Comparison of ENCODE assay signal across 31 cellular contexts in the genomic region with DNA sequence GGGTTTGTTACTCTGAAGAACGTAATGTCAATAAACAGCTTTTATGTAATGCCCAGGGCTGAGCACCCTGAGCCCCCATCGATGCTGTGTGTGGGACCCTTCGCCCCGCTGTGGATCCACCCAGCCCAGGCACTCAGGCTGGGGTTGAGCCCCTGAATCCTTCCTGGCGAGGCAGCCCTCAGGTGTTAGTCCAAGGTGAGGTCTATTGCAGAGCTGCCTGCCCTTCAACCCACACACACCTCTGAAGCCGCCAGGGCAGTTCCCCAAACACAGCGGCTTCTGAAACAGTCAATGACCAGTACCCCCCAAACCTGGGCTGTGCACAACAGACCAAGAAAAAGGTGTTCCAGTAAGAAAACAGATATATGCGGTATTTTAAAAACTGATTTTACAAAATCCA. TPM values are rescaled to one million over a fixed set of nuclear protein-coding genes. Genes with fewer than 3 reads are reported as not detected.
DNase-seq lines count a peak whose midpoint lies in the region; ATAC-seq and TF ChIP-seq lines count a peak whose summit lies in the region.
"Had no signal": no experiment of that assay in that cellular context is flagged by ENCODE, and none has a peak within 500 bp of the region (broad histone marks: within the 10 kb centered on the region; RNA-seq: fewer than 3 reads in every experiment).

No MANE protein-coding gene starts in this region.

- peaks cover 26% of the 10 kb centered on the region for H3K4me1 ChIP-seq in mammary epithelial cell (ENCODE audit: insufficient read depth, low read length)
- peaks cover 22% of the 10 kb centered on the region for H3K4me1 ChIP-seq in Loucy (ENCODE audit: insufficient read depth, low read length, poor library complexity, severe bottlenecking)

- H4K20me1 ChIP-seq in mammary epithelial cell (ENCODE audit: insufficient read depth, low read length) (peaks cover 11% of the 10 kb centered on the region), Loucy (ENCODE audit: insufficient read depth, low read length, poor library complexity, severe bottlenecking) (peaks cover 44% of the 10 kb centered on the region)

- no peaks in the 10 kb centered on the region for H3K27me3 ChIP-seq in mammary epithelial cell (ENCODE audit: insufficient read depth, low read length)
- H3K27me3 ChIP-seq in Loucy (ENCODE audit: insufficient read depth, low read length, poor library complexity, severe bottlenecking) = no peaks in the 10 kb centered on the region
- H3K27me3 ChIP-seq: brain microvascular endothelial cell, ovary, Peyer's patch, upper lobe of left lung had no signal

- DNase-seq in MCF 10A (ENCODE audit: unreplicated experiment) = no peak
- no peak for DNase-seq in mammary epithelial cell
- no peak for DNase-seq in activated naive CD8-positive, alpha-beta T cell treated with anti-CD3 and anti-CD28 coated beads for 36 hours
- DNase-seq in stimulated activated effector memory CD8-positive, alpha-beta T cell treated with anti-CD3 and anti-CD28 coated beads, Interleukin-12 subunit alpha, Interleukin-12 subunit beta, amount 100 ng/mL, for 72 hours (ENCODE audit: low spot score in 2 of 2) = no peak
- DNase-seq in stimulated activated CD4-positive, alpha-beta T cell treated with anti-CD3 and anti-CD28 coated beads, Interleukin-2, amount 100 ng/mL, for 48 hours = no peak
- no peak for DNase-seq in glutamatergic neuron
- DNase-seq: activated CD4-positive, alpha-beta T cell treated with anti-CD3 and anti-CD28 coated beads, Interleukin-2, amount 50 U/mL, for 4 hours; activated CD4-positive, CD25-positive, alpha-beta regulatory T cell; activated CD8-positive, alpha-beta memory T cell treated with anti-CD3 and anti-CD28 coated beads, Interleukin-2, amount 50 U/mL, for 4 hours; activated effector memory CD4-positive, alpha-beta T cell treated with anti-CD3 and anti-CD28 coated beads, Interleukin-2, amount 50 U/mL, for 16 hours; brain microvascular endothelial cell; GM23248; islet precursor cell; left ventricle myocardium inferior; midbrain; NCI-H2081; NCI-H2227 treated with DMSO at 0.1 percent for 48 hours; NCI-H69; ovary; Peyer's patch; retina; stimulated activated CD4-positive, alpha-beta T cell treated with anti-CD3 and anti-CD28 coated beads, Interleukin-1b, Interleukin-23, amount 100 ng/mL, for 48 hours had no signal

- BruUV-seq in MCF 10A (replicated peaks; lab: Mats Ljungman, UMichigan) (no TSS peak), mammary epithelial cell (replicated peaks; lab: Mats Ljungman, UMichigan) (no TSS peak)

- H3K36me3 Mint-ChIP-seq in MCF 10A (ENCODE audit: insufficient read depth, unreplicated experiment) (peaks cover 79% of the 10 kb centered on the region), glutamatergic neuron (ENCODE audit: unreplicated experiment) (peaks cover 4% of the 10 kb centered on the region)
- H3K36me3 Mint-ChIP-seq in activated naive CD8-positive, alpha-beta T cell treated with anti-CD3 and anti-CD28 coated beads for 36 hours = peaks cover 38% of the 10 kb centered on the region
- peaks cover 80% of the 10 kb centered on the region for H3K36me3 Mint-ChIP-seq in stimulated activated effector memory CD8-positive, alpha-beta T cell treated with anti-CD3 and anti-CD28 coated beads, Interleukin-12 subunit alpha, Interleukin-12 subunit beta, amount 100 ng/mL, for 72 hours

- H3K9ac ChIP-seq in mammary epithelial cell (ENCODE audit: insufficient read depth, low read length) (no peak overlapping the region), Loucy (ENCODE audit: low read depth, low read length, poor library complexity, severe bottlenecking) (no peak overlapping the region)
- H3K9ac ChIP-seq: GM23248 had no signal

- no peaks in the 10 kb centered on the region for H3K9me2 ChIP-seq in Loucy (replicated peaks; ENCODE audit: low read depth, low read length)

- H3K4me1 Mint-ChIP-seq in MCF 10A (ENCODE audit: insufficient read depth, unreplicated experiment) (peaks cover 25% of the 10 kb centered on the region), glutamatergic neuron (ENCODE audit: low read depth, unreplicated experiment) (peaks cover 16% of the 10 kb centered on the region)
- peaks cover 22% of the 10 kb centered on the region for H3K4me1 Mint-ChIP-seq in activated naive CD8-positive, alpha-beta T cell treated with anti-CD3 and anti-CD28 coated beads for 36 hours
- H3K4me1 Mint-ChIP-seq in stimulated activated effector memory CD8-positive, alpha-beta T cell treated with anti-CD3 and anti-CD28 coated beads, Interleukin-12 subunit alpha, Interleukin-12 subunit beta, amount 100 ng/mL, for 72 hours = peaks cover 28% of the 10 kb centered on the region

- no peak overlapping the region for H3K4me3 ChIP-seq in mammary epithelial cell (replicated peaks in 1 of 3; ENCODE audit: insufficient read depth in 1 of 3, low read depth in 2 of 3, low read length in 3 of 3)
- no peak overlapping the region for H3K4me3 ChIP-seq in Loucy (ENCODE audit: low read length, poor library complexity, severe bottlenecking)
- H3K4me3 ChIP-seq: GM23248, ovary, Peyer's patch, smooth muscle cell had no signal

- H3K27ac ChIP-seq in mammary epithelial cell (ENCODE audit: insufficient read depth, low read depth, low read length) = no peak overlapping the region
- H3K27ac ChIP-seq: brain microvascular endothelial cell, GM23248, HL-60, left ventricle myocardium inferior, ovary, Peyer's patch had no signal

- H3F3A ChIP-seq in Loucy (ENCODE audit: low read depth) = no peaks in the 10 kb centered on the region

- CTCF ChIA-PET in MCF 10A (lab: Yijun Ruan, JAX) = no interaction called here
- CTCF ChIA-PET in mammary epithelial cell (lab: Charles Lee; ENCODE audit: low non-redundant PET) = no interaction called here

- H3K79me2 ChIP-seq in mammary epithelial cell (ENCODE audit: insufficient read depth, low read length) (peaks cover 51% of the 10 kb centered on the region), Loucy (ENCODE audit: insufficient read depth, low read length) (peaks cover 52% of the 10 kb centered on the region)

- H3K9me3 Mint-ChIP-seq in MCF 10A (ENCODE audit: unreplicated experiment) (no peaks in the 10 kb centered on the region), glutamatergic neuron (ENCODE audit: unreplicated experiment) (peaks cover 8% of the 10 kb centered on the region)
- H3K9me3 Mint-ChIP-seq in activated naive CD8-positive, alpha-beta T cell treated with anti-CD3 and anti-CD28 coated beads for 36 hours = no peaks in the 10 kb centered on the region
- H3K9me3 Mint-ChIP-seq in stimulated activated effector memory CD8-positive, alpha-beta T cell treated with anti-CD3 and anti-CD28 coated beads, Interleukin-12 subunit alpha, Interleukin-12 subunit beta, amount 100 ng/mL, for 72 hours = no peaks in the 10 kb centered on the region
- H3K9me3 Mint-ChIP-seq: natural killer cell treated with Interleukin-12 subunit alpha and Interleukin-12 subunit beta and Interleukin-15 and Interleukin-18, amount 100 ng/mL, for 72 hours had no signal

- TF ChIP-seq CTCF in MCF 10A (IDR thresholded peaks at IDR 0.05; ENCODE audit: unreplicated experiment) (no peak), mammary epithelial cell (conservative IDR thresholded peaks at IDR 0.05 in 1 of 2, IDR thresholded peaks at IDR 0.05 in 1 of 2; ENCODE audit: extremely low read depth in 1 of 2, insufficient read depth in 1 of 2, low read depth in 1 of 2, low read length in 2 of 2) (no peak), Loucy (conservative IDR thresholded peaks at IDR 0.05; ENCODE audit: low read length) (no peak), glutamatergic neuron (IDR thresholded peaks at IDR 0.05; ENCODE audit: partially characterized antibody, unreplicated experiment) (no peak)

- in situ Hi-C loops in mammary epithelial cell (cut with MboI; ENCODE audit: low sequenced_read_pairs in 2 of 2) = no loop called here

- intact Hi-C loops in MCF 10A (cut with micrococcal nuclease) (no loop called here), mammary epithelial cell (cut with micrococcal nuclease) (no loop called here)

- H3K27me3 Mint-ChIP-seq in MCF 10A (ENCODE audit: insufficient read depth, unreplicated experiment) (no peaks in the 10 kb centered on the region), glutamatergic neuron (ENCODE audit: unreplicated experiment) (peaks cover 12% of the 10 kb centered on the region)
- H3K27me3 Mint-ChIP-seq in activated naive CD8-positive, alpha-beta T cell treated with anti-CD3 and anti-CD28 coated beads for 36 hours = peaks cover 3% of the 10 kb centered on the region
- H3K27me3 Mint-ChIP-seq: natural killer cell treated with Interleukin-12 subunit alpha and Interleukin-12 subunit beta and Interleukin-15 and Interleukin-18, amount 100 ng/mL, for 72 hours had no signal

- 100% methylated on average over 4 of the region's 8 CpGs for WGBS in mammary epithelial cell (ENCODE audit: low coverage, missing lambda C conversion rate)

- H3K4me2 ChIP-seq in mammary epithelial cell (ENCODE audit: insufficient read depth, low read depth, low read length) = no peak overlapping the region
- H3K4me2 ChIP-seq in Loucy (ENCODE audit: low read depth, low read length, poor library complexity, severe bottlenecking) = peak overlapping the region; percentile 92
- H3K4me2 ChIP-seq: smooth muscle cell had no signal

- H3K4me3 Mint-ChIP-seq in MCF 10A (ENCODE audit: unreplicated experiment) (peak overlapping the region; percentile 21), glutamatergic neuron (ENCODE audit: unreplicated experiment) (no peak overlapping the region)
- no peak overlapping the region for H3K4me3 Mint-ChIP-seq in activated naive CD8-positive, alpha-beta T cell treated with anti-CD3 and anti-CD28 coated beads for 36 hours
- H3K4me3 Mint-ChIP-seq in stimulated activated effector memory CD8-positive, alpha-beta T cell treated with anti-CD3 and anti-CD28 coated beads, Interleukin-12 subunit alpha, Interleukin-12 subunit beta, amount 100 ng/mL, for 72 hours = peak overlapping the region; percentile 14
- H3K4me3 Mint-ChIP-seq: natural killer cell treated with Interleukin-12 subunit alpha and Interleukin-12 subunit beta and Interleukin-15 and Interleukin-18, amount 100 ng/mL, for 72 hours had no signal

- POLR2A ChIA-PET in MCF 10A (lab: Yijun Ruan, JAX) = interaction anchor here (2.7 kb wide), 1 partner anchor 30 kb away, joined by 11 read pairs; no protein-coding TSS in a partner anchor

- dilution Hi-C loops in mammary epithelial cell (cut with HindIII; ENCODE audit: low sequenced_read_pairs) = no loop called here

- H3K36me3 ChIP-seq in mammary epithelial cell (ENCODE audit: insufficient read depth, low read length) (peaks cover 17% of the 10 kb centered on the region), Loucy (ENCODE audit: insufficient read depth, low read length) (peaks cover 31% of the 10 kb centered on the region; the same call in 1 of the 2 replicates)
- H3K36me3 ChIP-seq: ovary had no signal

- ATAC-seq in stimulated activated effector memory CD8-positive, alpha-beta T cell treated with anti-CD3 and anti-CD28 coated beads, Interleukin-12 subunit alpha, Interleukin-12 subunit beta, amount 100 ng/mL, for 72 hours = no peak
- ATAC-seq in GM19463 (IDR thresholded peaks at IDR 0.05; ENCODE audit: unreplicated experiment) = no peak
- ATAC-seq: natural killer cell treated with Interleukin-12 subunit alpha and Interleukin-12 subunit beta and Interleukin-15 and Interleukin-18, amount 100 ng/mL, for 72 hours had no signal

- no peaks in the 10 kb centered on the region for H3K9me3 ChIP-seq in mammary epithelial cell (replicated peaks; ENCODE audit: insufficient read depth, low read length)
- no peaks in the 10 kb centered on the region for H3K9me3 ChIP-seq in Loucy (ENCODE audit: insufficient read depth, low read depth, low read length)
- H3K9me3 ChIP-seq: left ventricle myocardium inferior, ovary, Peyer's patch, upper lobe of left lung had no signal

- no peak overlapping the region for H2AFZ ChIP-seq in mammary epithelial cell (ENCODE audit: low read depth, low read length)
- H2AFZ ChIP-seq in Loucy (ENCODE audit: low read length) = no peak overlapping the region
- H2AFZ ChIP-seq: GM23248 had no signal

- H3K27ac Mint-ChIP-seq in MCF 10A (ENCODE audit: low read depth, unreplicated experiment) (no peak overlapping the region), glutamatergic neuron (ENCODE audit: unreplicated experiment) (no peak overlapping the region)
- H3K27ac Mint-ChIP-seq in activated naive CD8-positive, alpha-beta T cell treated with anti-CD3 and anti-CD28 coated beads for 36 hours = peak overlapping the region; percentile 64
- no peak overlapping the region for H3K27ac Mint-ChIP-seq in stimulated activated effector memory CD8-positive, alpha-beta T cell treated with anti-CD3 and anti-CD28 coated beads, Interleukin-12 subunit alpha, Interleukin-12 subunit beta, amount 100 ng/mL, for 72 hours
- H3K27ac Mint-ChIP-seq: natural killer cell treated with Interleukin-12 subunit alpha and Interleukin-12 subunit beta and Interleukin-15 and Interleukin-18, amount 100 ng/mL, for 72 hours had no signal

RNA-seq across cellular contexts. Expression of a gene that starts 11.6 kb away (rescaled TPM):
- not detected in 2 replicates for total RNA-seq in MCF 10A (2022)
- under 1 TPM; 0.35 to 0.50 TPM for total RNA-seq in mammary epithelial cell
- 0.33 TPM for polyA plus RNA-seq in mammary epithelial cell
- not detected for polyA minus RNA-seq in mammary epithelial cell
- total RNA-seq in activated naive CD8-positive, alpha-beta T cell treated with anti-CD3 and anti-CD28 coated beads for 36 hours = under 1 TPM in 1 of 2 experiments, not detected in 1; 0.10 TPM
- total RNA-seq in glutamatergic neuron (ENCODE audit: unreplicated experiment) = 71.3 TPM
- total RNA-seq: GM23248; natural killer cell treated with Interleukin-12 subunit alpha and Interleukin-12 subunit beta and Interleukin-15 and Interleukin-18, amount 100 ng/mL, for 72 hours had no signal
- polyA plus RNA-seq: GM23248 had no signal

RNA-seq across cellular contexts. Expression of a gene that starts 18.8 kb away (rescaled TPM):
- not detected in 2 replicates for total RNA-seq in MCF 10A (2022)
- total RNA-seq in mammary epithelial cell = not detected
- not detected for polyA plus RNA-seq in mammary epithelial cell
- not detected for polyA minus RNA-seq in mammary epithelial cell
- 1 to 10 TPM; 5.4 to 6.1 TPM for total RNA-seq in activated naive CD8-positive, alpha-beta T cell treated with anti-CD3 and anti-CD28 coated beads for 36 hours
- total RNA-seq in glutamatergic neuron (ENCODE audit: unreplicated experiment) = not detected
- total RNA-seq: epithelial cell of proximal tubule, GM23248, M059J, smooth muscle cell had no signal
- polyA plus RNA-seq: BJ, GM23248, smooth muscle cell had no signal

RNA-seq across cellular contexts. Expression of a gene that starts 24.3 kb away (rescaled TPM):
- total RNA-seq in MCF 10A (2022) = not detected in 2 replicates
- not detected for total RNA-seq in mammary epithelial cell
- not detected for polyA plus RNA-seq in mammary epithelial cell
- polyA minus RNA-seq in mammary epithelial cell = not detected
- total RNA-seq in activated naive CD8-positive, alpha-beta T cell treated with anti-CD3 and anti-CD28 coated beads for 36 hours = not detected
- not detected for total RNA-seq in glutamatergic neuron (ENCODE audit: unreplicated experiment)
- total RNA-seq: epithelial cell of proximal tubule; GM23248; M059J; natural killer cell treated with Interleukin-12 subunit alpha and Interleukin-12 subunit beta and Interleukin-15 and Interleukin-18, amount 100 ng/mL, for 72 hours; smooth muscle cell had no signal
- polyA plus RNA-seq: BJ, GM23248, smooth muscle cell had no signal

RNA-seq across cellular contexts. Expression of a gene that starts 34.1 kb away (rescaled TPM):
- total RNA-seq in MCF 10A (2022) = not detected in 2 replicates
- not detected for total RNA-seq in mammary epithelial cell
- not detected for polyA plus RNA-seq in mammary epithelial cell
- not detected for polyA minus RNA-seq in mammary epithelial cell
- not detected for total RNA-seq in activated naive CD8-positive, alpha-beta T cell treated with anti-CD3 and anti-CD28 coated beads for 36 hours
- not detected for total RNA-seq in glutamatergic neuron (ENCODE audit: unreplicated experiment)
- total RNA-seq: epithelial cell of proximal tubule; GM23248; left ventricle myocardium inferior; M059J; natural killer cell treated with Interleukin-12 subunit alpha and Interleukin-12 subunit beta and Interleukin-15 and Interleukin-18, amount 100 ng/mL, for 72 hours; Peyer's patch; smooth muscle cell; upper lobe of left lung had no signal
- polyA plus RNA-seq: BJ, GM23248, smooth muscle cell had no signal

RNA-seq across cellular contexts. Expression of a gene that starts 36.7 kb away (rescaled TPM):
- total RNA-seq in MCF 10A (2022) (30.4 and 33.3 TPM in 2 replicates), mammary epithelial cell (10 to 100 TPM; 37.3 to 49.6 TPM), glutamatergic neuron (ENCODE audit: unreplicated experiment) (72.8 TPM)
- 42.3 TPM for polyA plus RNA-seq in mammary epithelial cell
- polyA minus RNA-seq in mammary epithelial cell = 74.1 TPM
- total RNA-seq in activated naive CD8-positive, alpha-beta T cell treated with anti-CD3 and anti-CD28 coated beads for 36 hours = 10 to 100 TPM; 14.6 to 16.1 TPM

Comparison
In these comparisons a context has a peak if more than half of its experiments do, and no peak if none do; other contexts are left out.
1. H3K4me3 Mint-ChIP-seq: peak in MCF 10A (single experiment) and stimulated activated effector memory CD8-positive, alpha-beta T cell treated with anti-CD3 and anti-CD28 coated beads, Interleukin-12 subunit alpha, Interleukin-12 subunit beta, amount 100 ng/mL, for 72 hours (single experiment); none in activated naive CD8-positive, alpha-beta T cell treated with anti-CD3 and anti-CD28 coated beads for 36 hours (single experiment) and glutamatergic neuron (single experiment).
2. RNA of a gene that starts 11.6 kb away (total RNA-seq): 71.3 TPM in glutamatergic neuron (single experiment); 0.35 to 0.50 TPM in mammary epithelial cell, 0.10 TPM in activated naive CD8-positive, alpha-beta T cell treated with anti-CD3 and anti-CD28 coated beads for 36 hours and not detected in MCF 10A; every median in the first group is over 10 times any median in the second.